ENCODE assay signal across 35 cellular contexts in the genomic region with DNA sequence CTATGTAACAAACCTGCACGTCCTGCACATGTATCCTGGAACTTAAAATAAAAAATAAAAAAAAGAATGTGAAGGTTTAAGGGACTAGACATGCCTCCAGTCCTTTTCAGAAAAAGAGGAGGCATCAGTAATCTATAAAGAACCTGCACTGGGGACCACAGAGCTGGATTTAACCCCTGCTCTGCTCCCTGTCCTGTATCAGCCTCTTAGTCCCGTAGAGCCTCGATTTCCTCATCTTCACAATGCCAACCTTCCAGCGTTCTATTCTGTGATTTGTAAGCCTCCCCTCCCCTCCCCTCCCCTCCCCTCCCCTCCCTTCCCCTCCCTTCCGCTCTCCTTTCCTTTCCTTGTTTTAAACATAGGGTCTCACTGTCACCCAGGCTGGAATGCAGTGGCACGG. TPM values are rescaled to one million over a fixed set of nuclear protein-coding genes. Genes with fewer than 3 reads are reported as not detected.
DNase-seq lines count a peak whose midpoint lies in the region; ATAC-seq, FAIRE-seq and TF ChIP-seq lines count a peak whose summit lies in the region.
"Had no signal": no experiment of that assay in that cellular context is flagged by ENCODE, and none has a peak within 500 bp of the region (broad histone marks: within the 10 kb centered on the region; RNA-seq: fewer than 3 reads in every experiment).

No MANE protein-coding gene starts in this region.

- H4K5ac ChIP-seq in H9 (ENCODE audit: insufficient read length, low read depth, low read length): no peak overlapping the region

- H3K4me1 ChIP-seq in HepG2 (ENCODE audit: insufficient read depth, low read length) (peaks cover 6% of the 10 kb centered on the region; the same call in 1 of the 2 replicates), right lobe of liver (no peaks in the 10 kb centered on the region), H9 (ENCODE audit: insufficient read depth, low read length) (no peaks in the 10 kb centered on the region), endodermal cell (ENCODE audit: control insufficient read depth, insufficient read depth, low read length) (no peaks in the 10 kb centered on the region)
- H3K4me1 ChIP-seq: A549; BE2C; BLaER1; BLaER1 treated with 17β-estradiol and CSF1 and Interleukin-3, amounts not matched to agents 10 nM and 100 nM; Caco-2 had no signal

- in situ Hi-C loops in HepG2 (cut with HindIII; ENCODE audit: extremely low pct_ligation_motif_present, low pct_unique_long_range_greater_than_20kb): no loop called here

- H3K27me3 Mint-ChIP-seq in H9 (ENCODE audit: low read depth) (peaks cover 38% of the 10 kb centered on the region), endodermal cell (ENCODE audit: insufficient read depth) (peaks cover 43% of the 10 kb centered on the region)

- no peak overlapping the region for H2BK15ac ChIP-seq in H9 (ENCODE audit: low read depth, low read length)

- TF ChIP-seq POLR2A in HepG2 (IDR thresholded peaks at IDR 0.05; ENCODE audit: insufficient read depth in 1 of 2, low read depth in 2 of 2, low read length in 2 of 2): no peak
- no peak for TF ChIP-seq POLR2A in right lobe of liver (IDR thresholded peaks at IDR 0.05)

- H3K27me3 ChIP-seq in HepG2 (ENCODE audit: control insufficient read depth in 1 of 2, insufficient read depth in 2 of 2, low read length in 2 of 2): no peaks in the 10 kb centered on the region
- no peaks in the 10 kb centered on the region for H3K27me3 ChIP-seq in right lobe of liver
- H3K27me3 ChIP-seq in H9 (ENCODE audit: insufficient read depth, low read length): no peaks in the 10 kb centered on the region
- no peaks in the 10 kb centered on the region for H3K27me3 ChIP-seq in endodermal cell (ENCODE audit: control insufficient read depth, insufficient read depth, low read length, poor library complexity, severe bottlenecking)
- H3K27me3 ChIP-seq: BE2C; BLaER1; BLaER1 treated with 17β-estradiol and CSF1 and Interleukin-3, amounts not matched to agents 10 nM and 100 nM had no signal

- no peak overlapping the region for H2AK5ac ChIP-seq in H9 (ENCODE audit: insufficient read length, low read length)

- H3K4me3 Mint-ChIP-seq in H9 (no peak overlapping the region), endodermal cell (no peak overlapping the region)
- H3K4me3 Mint-ChIP-seq: B cell; CD4-positive, alpha-beta memory T cell; CD4-positive, alpha-beta T cell; CD4-positive, CD25-positive, alpha-beta regulatory T cell; CD8-positive, alpha-beta memory T cell; CD8-positive, alpha-beta T cell had no signal

- TF ChIP-seq CTCF in HepG2 (CRISPR knock-in tag; IDR thresholded peaks at IDR 0.05) (no peak), right lobe of liver (IDR thresholded peaks at IDR 0.05) (no peak), H9 (conservative IDR thresholded peaks at IDR 0.05) (no peak), endodermal cell (conservative IDR thresholded peaks at IDR 0.05) (no peak)

- ATAC-seq in HepG2 (no peak), right lobe of liver (no peak), GM21447 (IDR thresholded peaks at IDR 0.05; ENCODE audit: unreplicated experiment) (no peak)
- ATAC-seq: A549; CD8-positive, alpha-beta T cell had no signal

- no peak overlapping the region for H3K18ac ChIP-seq in H9 (ENCODE audit: insufficient read length, low read depth, low read length)

- H3K79me2 ChIP-seq in HepG2 (ENCODE audit: insufficient read depth, low read length): no peaks in the 10 kb centered on the region
- H3K79me2 ChIP-seq in H9 (ENCODE audit: insufficient read depth, low read length): no peaks in the 10 kb centered on the region

- no peak overlapping the region for H3T11ph ChIP-seq in H9 (ENCODE audit: low read length)

- H3K4me2 ChIP-seq in HepG2 (ENCODE audit: low read depth, low read length): no peak overlapping the region
- H3K4me2 ChIP-seq in H9 (ENCODE audit: insufficient read depth, insufficient read length, low read length): no peak overlapping the region
- H3K4me2 ChIP-seq: A549; BLaER1; BLaER1 treated with 17β-estradiol and CSF1 and Interleukin-3, amounts not matched to agents 10 nM and 100 nM had no signal

- H3K79me1 ChIP-seq in H9 (ENCODE audit: insufficient read depth, low read depth, low read length, poor library complexity, severe bottlenecking): no peaks in the 10 kb centered on the region

- WGBS in HepG2 (ENCODE audit: low lambda C conversion rate): 50% methylated on average over 6 of the region's 6 CpGs
- 72% methylated on average over 6 of the region's 6 CpGs for WGBS in right lobe of liver (ENCODE audit: insufficient coverage, low coverage, low lambda C conversion rate, missing lambda C conversion rate)
- WGBS in H9 (ENCODE audit: extremely low coverage, insufficient read length, low lambda C conversion rate): no CpG with 5 or more reads among the region's 6 CpGs
- 94 to 100% methylated on average over 4 to 6 of the region's 6 CpGs for WGBS in endodermal cell (ENCODE audit: insufficient coverage in 1 of 2, insufficient read length in 1 of 2), 2 experiments

- no peak overlapping the region for H4K8ac ChIP-seq in H9 (replicated peaks; ENCODE audit: insufficient read length, low read depth, low read length)

- H4K20me1 ChIP-seq in HepG2 (ENCODE audit: insufficient read depth, low read length) (no peaks in the 10 kb centered on the region), H9 (ENCODE audit: control insufficient read depth, insufficient read depth, insufficient read length) (no peaks in the 10 kb centered on the region)
- H4K20me1 ChIP-seq: BLaER1; BLaER1 treated with 17β-estradiol and CSF1 and Interleukin-3, amounts not matched to agents 10 nM and 100 nM had no signal

- TF ChIP-seq RAD21 in HepG2 (CRISPR knock-in tag; IDR thresholded peaks at IDR 0.05): no peak

- H4K91ac ChIP-seq in H9 (ENCODE audit: insufficient read length, low read depth, low read length): no peak overlapping the region

- BruUV-seq in HepG2 (replicated peaks; lab: Mats Ljungman, UMichigan): no TSS peak

- no peak overlapping the region for H2BK12ac ChIP-seq in H9 (ENCODE audit: insufficient read length, low read depth, low read length)

- H2BK120ac ChIP-seq in H9 (ENCODE audit: low read depth, low read length, poor library complexity, severe bottlenecking): no peak overlapping the region

- H3K4ac ChIP-seq in H9 (ENCODE audit: low read depth, low read length): no peak overlapping the region

- H3K36me3 Mint-ChIP-seq in H9 (ENCODE audit: insufficient read depth in 1 of 3, low read depth in 3 of 3): no peaks in the 10 kb centered on the region
- no peaks in the 10 kb centered on the region for H3K36me3 Mint-ChIP-seq in endodermal cell (ENCODE audit: low read depth)
- H3K36me3 Mint-ChIP-seq: CD14-positive monocyte; CD8-positive, alpha-beta T cell had no signal

- no peak overlapping the region for H3K9ac ChIP-seq in HepG2 (ENCODE audit: insufficient read depth, low read depth, low read length)
- H3K9ac ChIP-seq in H9 (ENCODE audit: extremely low read depth, insufficient read length, low read length): no peak overlapping the region
- no peak overlapping the region for H3K9ac ChIP-seq in endodermal cell (ENCODE audit: extremely low read depth, low read length, poor library complexity, severe bottlenecking)
- H3K9ac ChIP-seq: BLaER1; BLaER1 treated with 17β-estradiol and CSF1 and Interleukin-3, amounts not matched to agents 10 nM and 100 nM had no signal

- no peak overlapping the region for H2BK20ac ChIP-seq in H9 (ENCODE audit: low read depth, low read length, poor library complexity, severe bottlenecking)

- H3K23me2 ChIP-seq in H9 (ENCODE audit: insufficient read length, low read depth, low read length, poor library complexity, severe bottlenecking): no peaks in the 10 kb centered on the region

- no peak for DNase-seq in HepG2 (ENCODE audit: low spot score)
- no peak for DNase-seq in right lobe of liver
- peak; percentile 3 for DNase-seq in H9
- DNase-seq in endodermal cell: peak; percentile 10
- DNase-seq in epidermal melanocyte (ENCODE audit: insufficient read length, low spot score): no peak
- DNase-seq: 8988T; ACHN; AML-193; BE2C; C1 segment of cervical spinal cord; Caco-2; Calu3; CD4-positive, alpha-beta memory T cell; CD4-positive, alpha-beta T cell; CD4-positive, CD25-positive, alpha-beta regulatory T cell; CD8-positive, alpha-beta memory T cell; COR-L47; DMS 273 treated with DMSO at 0.1 percent for 48 hours; DMS153; DMS53; DMS79; DMS79 treated with DMSO at 0.1 percent for 48 hours; DND-41; EL had no signal

- no peak overlapping the region for H3K4me3 ChIP-seq in HepG2 (replicated peaks in 1 of 3; ENCODE audit: insufficient read depth in 1 of 3, low read depth in 2 of 3, low read length in 3 of 3)
- H3K4me3 ChIP-seq in right lobe of liver: no peak overlapping the region
- H3K4me3 ChIP-seq in endodermal cell (ENCODE audit: low read length): no peak overlapping the region
- H3K4me3 ChIP-seq: A549; BLaER1; BLaER1 treated with 17β-estradiol and CSF1 and Interleukin-3, amounts not matched to agents 10 nM and 100 nM had no signal

- H3K4me1 Mint-ChIP-seq in H9 (no peaks in the 10 kb centered on the region), endodermal cell (no peaks in the 10 kb centered on the region)
- H3K4me1 Mint-ChIP-seq: B cell; CD14-positive monocyte; CD4-positive, CD25-positive, alpha-beta regulatory T cell; CD8-positive, alpha-beta memory T cell had no signal

- H3K56ac ChIP-seq in H9 (ENCODE audit: insufficient read length, low read depth, low read length): no peak overlapping the region

- no peak overlapping the region for H2BK5ac ChIP-seq in H9 (ENCODE audit: insufficient read length, low read length)

- H3K9me3 ChIP-seq in HepG2 (ENCODE audit: low read length) (no peaks in the 10 kb centered on the region), right lobe of liver (no peaks in the 10 kb centered on the region), H9 (ENCODE audit: control insufficient read depth, low read depth, low read length) (no peaks in the 10 kb centered on the region), endodermal cell (ENCODE audit: control insufficient read depth, low read length) (no peaks in the 10 kb centered on the region)

- TF ChIP-seq EP300 in HepG2 (IDR thresholded peaks at IDR 0.05; ENCODE audit: low read depth in 2 of 2, low read length in 2 of 2) (no peak), HepG2 (CRISPR knock-in tag; IDR thresholded peaks at IDR 0.05; ENCODE audit: borderline replicate concordance) (no peak)

- intact Hi-C loops in HepG2 (cut with micrococcal nuclease; ENCODE audit: unreplicated experiment) (no loop called here), right lobe of liver (cut with DNase I) (no loop called here)

- H3K27ac Mint-ChIP-seq in H9: no peak overlapping the region
- H3K27ac Mint-ChIP-seq in endodermal cell: no peak overlapping the region
- H3K27ac Mint-ChIP-seq: B cell; CD14-positive monocyte; CD4-positive, alpha-beta memory T cell; CD4-positive, alpha-beta T cell; CD4-positive, CD25-positive, alpha-beta regulatory T cell; CD8-positive, alpha-beta memory T cell; CD8-positive, alpha-beta T cell had no signal

- H3K36me3 ChIP-seq in HepG2 (replicated peaks in 1 of 2; ENCODE audit: control insufficient read depth in 1 of 2, insufficient read depth in 2 of 2, low read length in 2 of 2): no peaks in the 10 kb centered on the region
- H3K36me3 ChIP-seq in right lobe of liver: no peaks in the 10 kb centered on the region
- H3K36me3 ChIP-seq in endodermal cell (ENCODE audit: control insufficient read depth, insufficient read depth, low read length): no peaks in the 10 kb centered on the region
- H3K36me3 ChIP-seq: BE2C; BLaER1; BLaER1 treated with 17β-estradiol and CSF1 and Interleukin-3, amounts not matched to agents 10 nM and 100 nM had no signal

- no peak overlapping the region for H3K14ac ChIP-seq in H9 (ENCODE audit: insufficient read depth, low read length)

- H3K9me3 Mint-ChIP-seq in H9 (peaks cover 13 to 15% of the 10 kb centered on the region in 2 experiments), endodermal cell (peaks cover 22% of the 10 kb centered on the region)

- no peak overlapping the region for H3K23ac ChIP-seq in H9 (ENCODE audit: insufficient read length, low read depth, low read length)

- FAIRE-seq in HepG2 (lab: Jason Lieb, UNC): no peak
- FAIRE-seq: A204.1, A549, D721Med had no signal

- no peak overlapping the region for H3K27ac ChIP-seq in HepG2 (ENCODE audit: extremely low read length, insufficient read depth, low read length)
- no peak overlapping the region for H3K27ac ChIP-seq in right lobe of liver
- H3K27ac ChIP-seq in H9 (ENCODE audit: insufficient read length, low read depth, low read length): no peak overlapping the region
- no peak overlapping the region for H3K27ac ChIP-seq in endodermal cell (ENCODE audit: low read depth, low read length)
- H3K27ac ChIP-seq: 22Rv1; A549; BLaER1; BLaER1 treated with 17β-estradiol and CSF1 and Interleukin-3, amounts not matched to agents 10 nM and 100 nM; C4-2B had no signal

- POLR2A ChIA-PET in HepG2 (lab: Yijun Ruan, JAX): no interaction called here

- no peak overlapping the region for H2AFZ ChIP-seq in HepG2 (ENCODE audit: low read length)
- H2AFZ ChIP-seq in H9 (ENCODE audit: low read length): no peak overlapping the region

- CTCF ChIA-PET in HepG2 (lab: Yijun Ruan, JAX; ENCODE audit: low intra/inter-chr PET ratio, low total read pairs): no interaction called here

RNA-seq across cellular contexts. Expression of gene TMEM181, which starts 31.1 kb away (rescaled TPM):
- total RNA-seq in HepG2 (2016; rRNA removed; fragmentation: Illumina TruSeq; extraction: Trizol): 42.1 and 59.1 TPM in 2 replicates
- total RNA-seq in HepG2 (2016; cell fraction: cytosol; rRNA removed; fragmentation: Illumina TruSeq; extraction: Trizol; ENCODE audit: low read depth): 32.4 and 35.6 TPM in 2 replicates
- 41.0 and 60.9 TPM in 2 replicates for total RNA-seq in HepG2 (2016; cell fraction: insoluble cytoplasmic fraction; rRNA removed; fragmentation: Illumina TruSeq; extraction: Trizol)
- 29.2 and 32.9 TPM in 2 replicates for total RNA-seq in HepG2 (2016; cell fraction: membrane; rRNA removed; fragmentation: Illumina TruSeq; extraction: Trizol)
- 66.4 and 75.5 TPM in 2 replicates for total RNA-seq in HepG2 (2016; cell fraction: nucleus; rRNA removed; fragmentation: Illumina TruSeq; extraction: Trizol)
- 105 and 108 TPM in 2 replicates for polyA plus RNA-seq in HepG2 (2011; rRNA removed)
- 53.2 and 89.4 TPM in 2 replicates for polyA plus RNA-seq in HepG2 (2011; cell fraction: cytosol; rRNA removed)
- polyA plus RNA-seq in HepG2 (2011; cell fraction: nucleus; rRNA removed): 65.7 and 85.9 TPM in 2 replicates
- 99.1 and 106 TPM in 2 replicates for polyA plus RNA-seq in HepG2 (2012)
- 2.2 and 2.6 TPM in 2 replicates for polyA plus RNA-seq in HepG2 (2016; cell fraction: cytosol; fragmentation: Illumina TruSeq; extraction: Trizol; ENCODE audit: low read depth)
- polyA plus RNA-seq in HepG2 (2016; cell fraction: insoluble cytoplasmic fraction; fragmentation: Illumina TruSeq; extraction: Trizol; ENCODE audit: low read depth): 31.8 and 32.9 TPM in 2 replicates
- 8.5 and 9.3 TPM in 2 replicates for polyA plus RNA-seq in HepG2 (2016; cell fraction: membrane; fragmentation: Illumina TruSeq; extraction: Trizol; ENCODE audit: low read depth)
- 140 and 144 TPM in 2 replicates for polyA plus RNA-seq in HepG2 (2016; cell fraction: nucleus; fragmentation: Illumina TruSeq; extraction: Trizol; ENCODE audit: insufficient read depth, low read depth)
- polyA minus RNA-seq in HepG2 (2011; rRNA and poly(A)+ RNA removed; ENCODE audit: low replicate concordance): 13.5 and 115 TPM in 2 replicates
- polyA minus RNA-seq in HepG2 (2011; cell fraction: cytosol; rRNA and poly(A)+ RNA removed): 82.7 and 108 TPM in 2 replicates
- 78.4 and 93.9 TPM in 2 replicates for polyA minus RNA-seq in HepG2 (2011; cell fraction: nucleus; rRNA and poly(A)+ RNA removed)
- 10 to 100 TPM; 11.3 to 14.0 (median 12.5) TPM for total RNA-seq in right lobe of liver
- 23.7 and 24.4 TPM in 2 replicates for total RNA-seq in H9 (2021)
- 10 to 100 TPM; 21.2 to 21.8 TPM for total RNA-seq in endodermal cell
- 20.7 TPM for polyA plus RNA-seq in endodermal cell (2013, experiment 1 of 2)
- polyA plus RNA-seq in endodermal cell (2013, experiment 2 of 2): 18.7 TPM

Comparison
In these comparisons a context has a peak if more than half of its experiments do, and no peak if none do; other contexts are left out.
1. DNase-seq: peak in H9 (single experiment) and endodermal cell (single experiment); none in HepG2 (single experiment), right lobe of liver (0 of 3) and epidermal melanocyte (single experiment).